21 cellular contexts compared by ENCODE assay signal in the genomic region with DNA sequence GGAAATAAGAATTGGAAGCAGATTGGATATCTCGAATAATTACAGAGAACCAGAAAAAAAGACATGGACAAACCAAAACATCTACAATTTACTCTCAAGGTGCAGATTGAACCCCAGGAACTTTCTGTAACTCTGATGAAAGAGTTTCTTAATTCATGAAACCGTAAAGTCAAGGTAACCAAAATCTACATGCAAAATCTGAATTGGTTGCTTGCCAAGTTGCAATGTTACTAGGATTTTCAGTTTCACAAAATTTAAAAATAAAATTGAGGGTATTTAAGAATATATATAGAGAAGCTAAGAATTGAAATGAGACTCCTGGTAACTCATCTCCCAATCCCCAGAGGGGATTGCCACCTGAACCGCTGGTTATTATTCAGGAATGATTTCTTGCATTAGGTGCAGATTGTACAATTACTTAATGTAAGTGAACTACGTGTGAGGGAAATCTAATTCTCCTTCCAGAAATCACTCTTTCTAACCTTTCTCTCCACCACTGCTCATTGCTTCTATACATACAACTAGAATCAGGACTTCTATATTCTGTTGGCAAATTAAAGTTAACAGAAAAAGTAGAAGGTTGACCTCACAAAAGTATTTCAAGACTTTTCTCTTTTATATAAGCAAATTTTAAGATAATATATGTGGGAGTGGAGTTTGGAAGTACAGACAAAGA.
DNase-seq lines count a peak whose midpoint lies in the region; ATAC-seq and TF ChIP-seq lines count a peak whose summit lies in the region.
"Had no signal": no experiment of that assay in that cellular context is flagged by ENCODE, and none has a peak within 500 bp of the region (broad histone marks: within the 10 kb centered on the region; RNA-seq: fewer than 3 reads in every experiment).

No MANE protein-coding gene starts in this region.

- H4K5ac ChIP-seq in mesendoderm (ENCODE audit: low read length): no peak overlapping the region

- no peak overlapping the region for H3K18ac ChIP-seq in mesendoderm (ENCODE audit: low read length)

- H3K27ac ChIP-seq in aorta (ENCODE audit: low read depth in 1 of 2, low read length in 2 of 2) (no peak overlapping the region), mesendoderm (ENCODE audit: low read depth, low read length) (no peak overlapping the region), psoas muscle (no peak overlapping the region)
- H3K27ac ChIP-seq: parathyroid adenoma, skin epidermis, suprapubic skin had no signal

- no peak overlapping the region for H2AK5ac ChIP-seq in mesendoderm (ENCODE audit: low read length)

- no peaks in the 10 kb centered on the region for H3K36me3 ChIP-seq in aorta (ENCODE audit: control insufficient read depth in 1 of 2, insufficient read depth in 2 of 2, low read length in 1 of 2)
- H3K36me3 ChIP-seq in mesendoderm (ENCODE audit: control insufficient read depth, insufficient read depth, low read length): no peaks in the 10 kb centered on the region
- no peaks in the 10 kb centered on the region for H3K36me3 ChIP-seq in psoas muscle (ENCODE audit: insufficient read depth in 1 of 2, low read depth in 1 of 2)
- H3K36me3 ChIP-seq: suprapubic skin had no signal

- no peak overlapping the region for H3K4me3 ChIP-seq in aorta (ENCODE audit: low read length in 2 of 2)
- no peak overlapping the region for H3K4me3 ChIP-seq in mesendoderm (ENCODE audit: low read length)
- H3K4me3 ChIP-seq in psoas muscle: no peak overlapping the region
- H3K4me3 ChIP-seq: skin epidermis, suprapubic skin had no signal

- 80 to 86% methylated on average over 4 of the region's 4 CpGs for WGBS in aorta, 2 donors
- no CpG with 5 or more reads among the region's 4 CpGs for WGBS in mesendoderm (ENCODE audit: extremely low coverage, insufficient coverage, low lambda C conversion rate)
- 74 to 82% (median 76%) methylated on average over 4 of the region's 4 CpGs for WGBS in psoas muscle, 3 donors

- no peak for DNase-seq in aorta
- DNase-seq in EL: no peak
- DNase-seq in mesendoderm: no peak
- DNase-seq in psoas muscle: no peak
- DNase-seq: activated CD4-positive, alpha-beta T cell treated with anti-CD3 and anti-CD28 coated beads for 48 hours; activated CD8-positive, alpha-beta memory T cell treated with anti-CD3 and anti-CD28 coated beads, Interleukin-2, amount 50 U/mL, for 4 hours; activated gamma-delta T cell; anterior cingulate cortex; CD8-positive, alpha-beta T cell; DND-41; mammary epithelial cell; naive thymus-derived CD4-positive, alpha-beta T cell; NCI-H1436; NCI-H2227 treated with DMSO at 0.1 percent for 48 hours had no signal

- no peak overlapping the region for H2BK5ac ChIP-seq in mesendoderm (ENCODE audit: low read length)

- H3K23ac ChIP-seq in mesendoderm (ENCODE audit: low read length): no peak overlapping the region

- H2BK120ac ChIP-seq in mesendoderm (ENCODE audit: low read depth, low read length): no peak overlapping the region

- H3K9me3 ChIP-seq in aorta (ENCODE audit: control insufficient read depth, low read length): peaks cover 1% of the 10 kb centered on the region
- no peaks in the 10 kb centered on the region for H3K9me3 ChIP-seq in psoas muscle
- H3K9me3 ChIP-seq: suprapubic skin had no signal

- intact Hi-C loops in aorta (cut with DNase I): no loop called here
- intact Hi-C loops in psoas muscle (cut with DNase I): no loop called here

- TF ChIP-seq CTCF in psoas muscle (IDR thresholded peaks at IDR 0.05): no peak

- no peak overlapping the region for H4K8ac ChIP-seq in mesendoderm (ENCODE audit: low read depth, low read length)

- H3K79me1 ChIP-seq in mesendoderm (ENCODE audit: low read length): no peaks in the 10 kb centered on the region

- H3K4ac ChIP-seq in mesendoderm (ENCODE audit: low read depth, low read length): no peak overlapping the region

- H3K9ac ChIP-seq in mesendoderm (ENCODE audit: low read length): no peak overlapping the region
- H3K9ac ChIP-seq: parathyroid adenoma had no signal

- no peak overlapping the region for H3K4me2 ChIP-seq in mesendoderm (ENCODE audit: low read length)

- no peaks in the 10 kb centered on the region for H3K79me2 ChIP-seq in mesendoderm (ENCODE audit: control insufficient read depth, insufficient read depth, low read length)
- H3K79me2 ChIP-seq: parathyroid adenoma had no signal

- no peak overlapping the region for H2BK15ac ChIP-seq in mesendoderm (replicated peaks; ENCODE audit: low read depth)

- peak; percentile 53 for ATAC-seq in GM18508 (IDR thresholded peaks at IDR 0.05; ENCODE audit: insufficient read depth, unreplicated experiment)
- peak; percentile 87 for ATAC-seq in GM21390 (IDR thresholded peaks at IDR 0.05; ENCODE audit: unreplicated experiment)
- ATAC-seq in HG02885 (IDR thresholded peaks at IDR 0.05; ENCODE audit: poor library complexity, unreplicated experiment): peak; percentile 74
- ATAC-seq in HG03442 (IDR thresholded peaks at IDR 0.05; ENCODE audit: unreplicated experiment): peak; percentile 76
- no peak for ATAC-seq in aorta (ENCODE audit: low FRiP score)
- ATAC-seq in psoas muscle: no peak
- ATAC-seq: CD8-positive, alpha-beta T cell; naive thymus-derived CD4-positive, alpha-beta T cell had no signal

- H3K56ac ChIP-seq in mesendoderm (ENCODE audit: low read length): no peak overlapping the region

- H3K4me1 ChIP-seq in aorta (ENCODE audit: control insufficient read depth in 1 of 2, insufficient read depth in 2 of 2, low read length in 2 of 2) (no peaks in the 10 kb centered on the region), mesendoderm (ENCODE audit: control insufficient read depth, low read depth, low read length) (no peaks in the 10 kb centered on the region), psoas muscle (no peaks in the 10 kb centered on the region)
- H3K4me1 ChIP-seq: parathyroid adenoma, suprapubic skin had no signal

- no peaks in the 10 kb centered on the region for H3K27me3 ChIP-seq in aorta (ENCODE audit: control insufficient read depth in 1 of 2, insufficient read depth in 2 of 2, low read length in 1 of 2)
- no peaks in the 10 kb centered on the region for H3K27me3 ChIP-seq in mesendoderm (ENCODE audit: insufficient read depth, low read length, poor library complexity)
- H3K27me3 ChIP-seq in psoas muscle (ENCODE audit: insufficient read depth in 3 of 3, low read length in 2 of 3): no peaks in the 10 kb centered on the region
- H3K27me3 ChIP-seq: suprapubic skin had no signal

Comparison
In these comparisons a context has a peak if more than half of its experiments do, and no peak if none do; other contexts are left out.
1. ATAC-seq: peak in GM18508 (single experiment), GM21390 (single experiment), HG02885 (single experiment) and HG03442 (single experiment); none in aorta (single experiment) and psoas muscle (0 of 4).